In the genomic region with DNA sequence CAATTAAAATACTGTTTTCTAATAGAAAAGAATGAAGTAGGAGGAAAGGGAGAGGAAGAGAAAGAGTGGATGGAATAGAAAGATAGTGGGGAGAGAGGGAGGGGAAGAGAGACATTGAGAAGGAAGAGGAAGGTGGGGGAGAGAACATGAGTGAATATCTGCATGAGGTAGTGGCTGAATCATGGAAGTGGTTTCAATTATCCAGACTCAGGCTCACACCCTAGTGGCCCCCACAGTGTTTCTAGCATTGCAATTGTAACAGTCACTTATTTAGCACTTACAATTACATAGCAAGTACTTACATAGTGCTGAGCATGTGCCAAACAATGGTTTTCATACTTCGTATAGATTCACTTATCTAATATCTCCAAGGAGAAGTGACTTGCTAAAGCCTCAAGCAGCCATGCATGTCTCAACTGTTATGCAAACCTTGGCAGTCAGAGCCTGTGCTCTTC, we compare ENCODE assay signal across 1 cellular context.
TF ChIP-seq lines count a peak whose summit lies in the region.

No MANE protein-coding gene starts in this region.

TF ChIP-seq in GM23338, 12 proteins besides CTCF, POLR2A, EP300 and RAD21 (continued from another document):
- TF ChIP-seq NANOG (IDR thresholded peaks at IDR 0.05; ENCODE audit: borderline replicate concordance) (no peak), ZNF331 (CRISPR knock-in tag; IDR thresholded peaks at IDR 0.05; ENCODE audit: low read depth) (no peak)
TF ChIP-seq in GM23338: peak in this region for 0.
